In the genomic region with DNA sequence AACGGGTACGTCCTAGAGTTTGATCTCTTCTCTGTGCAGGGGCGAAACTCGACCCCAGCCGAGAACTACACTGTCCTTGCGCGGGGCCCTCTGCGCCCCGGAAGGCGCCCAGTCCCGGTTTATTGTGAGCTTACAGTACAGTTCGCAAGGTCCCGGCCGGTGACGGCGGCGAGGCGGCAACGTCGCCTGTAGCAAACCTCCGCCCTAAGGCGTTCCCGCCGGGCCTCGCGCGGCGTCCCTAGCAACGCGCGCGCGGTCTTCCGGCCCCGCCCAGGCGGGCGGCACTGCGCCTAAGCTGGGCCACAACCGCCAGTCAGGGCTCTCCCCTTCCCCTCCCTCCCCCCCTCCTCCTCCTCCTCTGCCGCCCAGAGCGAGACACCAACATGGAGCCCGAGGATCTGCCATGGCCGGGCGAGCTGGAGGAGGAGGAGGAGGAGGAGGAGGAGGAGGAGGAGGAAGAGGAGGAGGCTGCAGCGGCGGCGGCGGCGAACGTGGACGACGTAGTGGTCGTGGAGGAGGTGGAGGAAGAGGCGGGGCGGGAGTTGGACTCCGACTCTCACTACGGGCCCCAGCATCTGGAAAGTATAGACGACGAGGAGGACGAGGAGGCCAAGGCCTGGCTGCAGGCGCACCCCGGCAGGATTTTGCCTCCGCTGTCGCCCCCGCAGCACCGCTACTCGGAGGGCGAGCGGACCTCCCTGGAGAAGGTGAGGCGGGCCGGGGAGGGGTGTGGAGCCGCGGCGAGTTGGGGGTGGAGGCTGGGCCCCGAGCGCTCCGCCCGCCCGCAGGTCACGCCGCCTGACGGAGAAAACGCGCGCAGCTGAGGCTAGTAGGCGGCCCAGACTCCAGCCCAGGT, we compare ENCODE assay signal across 1 cellular context.
TF ChIP-seq lines count a peak whose summit lies in the region.

A gene with protein sequence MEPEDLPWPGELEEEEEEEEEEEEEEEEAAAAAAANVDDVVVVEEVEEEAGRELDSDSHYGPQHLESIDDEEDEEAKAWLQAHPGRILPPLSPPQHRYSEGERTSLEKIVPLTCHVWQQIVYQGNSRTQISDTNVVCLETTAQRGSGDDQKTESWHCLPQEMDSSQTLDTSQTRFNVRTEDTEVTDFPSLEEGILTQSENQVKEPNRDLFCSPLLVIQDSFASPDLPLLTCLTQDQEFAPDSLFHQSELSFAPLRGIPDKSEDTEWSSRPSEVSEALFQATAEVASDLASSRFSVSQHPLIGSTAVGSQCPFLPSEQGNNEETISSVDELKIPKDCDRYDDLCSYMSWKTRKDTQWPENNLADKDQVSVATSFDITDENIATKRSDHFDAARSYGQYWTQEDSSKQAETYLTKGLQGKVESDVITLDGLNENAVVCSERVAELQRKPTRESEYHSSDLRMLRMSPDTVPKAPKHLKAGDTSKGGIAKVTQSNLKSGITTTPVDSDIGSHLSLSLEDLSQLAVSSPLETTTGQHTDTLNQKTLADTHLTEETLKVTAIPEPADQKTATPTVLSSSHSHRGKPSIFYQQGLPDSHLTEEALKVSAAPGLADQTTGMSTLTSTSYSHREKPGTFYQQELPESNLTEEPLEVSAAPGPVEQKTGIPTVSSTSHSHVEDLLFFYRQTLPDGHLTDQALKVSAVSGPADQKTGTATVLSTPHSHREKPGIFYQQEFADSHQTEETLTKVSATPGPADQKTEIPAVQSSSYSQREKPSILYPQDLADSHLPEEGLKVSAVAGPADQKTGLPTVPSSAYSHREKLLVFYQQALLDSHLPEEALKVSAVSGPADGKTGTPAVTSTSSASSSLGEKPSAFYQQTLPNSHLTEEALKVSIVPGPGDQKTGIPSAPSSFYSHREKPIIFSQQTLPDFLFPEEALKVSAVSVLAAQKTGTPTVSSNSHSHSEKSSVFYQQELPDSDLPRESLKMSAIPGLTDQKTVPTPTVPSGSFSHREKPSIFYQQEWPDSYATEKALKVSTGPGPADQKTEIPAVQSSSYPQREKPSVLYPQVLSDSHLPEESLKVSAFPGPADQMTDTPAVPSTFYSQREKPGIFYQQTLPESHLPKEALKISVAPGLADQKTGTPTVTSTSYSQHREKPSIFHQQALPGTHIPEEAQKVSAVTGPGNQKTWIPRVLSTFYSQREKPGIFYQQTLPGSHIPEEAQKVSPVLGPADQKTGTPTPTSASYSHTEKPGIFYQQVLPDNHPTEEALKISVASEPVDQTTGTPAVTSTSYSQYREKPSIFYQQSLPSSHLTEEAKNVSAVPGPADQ (N-terminal part only) (plus strand): TSS at position 351 of the 856 bp plus-strand sequence. CDS start 33 bp downstream, at position 384.

TF ChIP-seq in HepG2, 621 proteins besides CTCF, POLR2A, EP300 and RAD21 (continued from another document and continues in another):
- TF ChIP-seq ZNF280B (CRISPR knock-in tag; IDR thresholded peaks at IDR 0.05; ENCODE audit: borderline replicate concordance) = peak; percentile 95
- TF ChIP-seq SPEN (CRISPR knock-in tag; IDR thresholded peaks at IDR 0.05; ENCODE audit: low read depth) = peak; percentile 88
- TF ChIP-seq NFKB2 (CRISPR knock-in tag; IDR thresholded peaks at IDR 0.05; ENCODE audit: borderline replicate concordance) = peak; percentile 25
- TF ChIP-seq ZNF607 (CRISPR knock-in tag; IDR thresholded peaks at IDR 0.05; ENCODE audit: borderline replicate concordance) = peak; percentile 51
- TF ChIP-seq MIER3 (CRISPR knock-in tag; IDR thresholded peaks at IDR 0.05; ENCODE audit: borderline replicate concordance) = 0 out of 2 replicates have a peak, but pooled peaks have one; percentile 32
- TF ChIP-seq ZNF205 (CRISPR knock-in tag; IDR thresholded peaks at IDR 0.05) = peak; percentile 26; the same call in 1 of the 2 replicates
- TF ChIP-seq ZFP82 (CRISPR knock-in tag; IDR thresholded peaks at IDR 0.05; ENCODE audit: borderline replicate concordance) = 0 out of 2 replicates have a peak, but pooled peaks have one; percentile 11
- TF ChIP-seq, protein P1, sequence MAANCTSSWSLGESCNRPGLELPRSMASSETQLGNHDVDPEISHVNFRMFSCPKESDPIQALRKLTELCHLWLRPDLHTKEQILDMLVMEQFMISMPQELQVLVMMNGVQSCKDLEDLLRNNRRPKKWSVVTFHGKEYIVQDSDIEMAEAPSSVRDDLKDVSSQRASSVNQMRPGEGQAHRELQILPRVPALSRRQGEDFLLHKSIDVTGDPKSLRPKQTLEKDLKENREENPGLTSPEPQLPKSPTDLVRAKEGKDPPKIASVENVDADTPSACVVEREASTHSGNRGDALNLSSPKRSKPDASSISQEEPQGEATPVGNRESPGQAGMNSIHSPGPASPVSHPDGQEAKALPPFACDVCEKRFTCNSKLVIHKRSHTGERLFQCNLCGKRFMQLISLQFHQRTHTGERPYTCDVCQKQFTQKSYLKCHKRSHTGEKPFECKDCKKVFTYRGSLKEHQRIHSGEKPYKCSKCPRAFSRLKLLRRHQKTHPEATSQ (CRISPR knock-in tag; IDR thresholded peaks at IDR 0.05; ENCODE audit: borderline replicate concordance) = 0 out of 2 replicates have a peak, but pooled peaks have one; percentile 64
- TF ChIP-seq ZKSCAN1 (IDR thresholded peaks at IDR 0.05; ENCODE audit: low read length) = no peak
- TF ChIP-seq MTF2 (CRISPR knock-in tag; IDR thresholded peaks at IDR 0.05; ENCODE audit: borderline replicate concordance) = peak; percentile 91
- no peak for TF ChIP-seq FOXA1 (IDR thresholded peaks at IDR 0.05)
- TF ChIP-seq FOXA1 (CRISPR knock-in tag; IDR thresholded peaks at IDR 0.05) = no peak
- no peak for TF ChIP-seq LCORL (IDR thresholded peaks at IDR 0.05)
- peak; percentile 71 for TF ChIP-seq LCORL (CRISPR knock-in tag; IDR thresholded peaks at IDR 0.05)
- peak; percentile 57; the same call in 1 of the 2 replicates for TF ChIP-seq ZNF431 (CRISPR knock-in tag; IDR thresholded peaks at IDR 0.05; ENCODE audit: borderline replicate concordance, low read depth)
- TF ChIP-seq, protein P2, sequence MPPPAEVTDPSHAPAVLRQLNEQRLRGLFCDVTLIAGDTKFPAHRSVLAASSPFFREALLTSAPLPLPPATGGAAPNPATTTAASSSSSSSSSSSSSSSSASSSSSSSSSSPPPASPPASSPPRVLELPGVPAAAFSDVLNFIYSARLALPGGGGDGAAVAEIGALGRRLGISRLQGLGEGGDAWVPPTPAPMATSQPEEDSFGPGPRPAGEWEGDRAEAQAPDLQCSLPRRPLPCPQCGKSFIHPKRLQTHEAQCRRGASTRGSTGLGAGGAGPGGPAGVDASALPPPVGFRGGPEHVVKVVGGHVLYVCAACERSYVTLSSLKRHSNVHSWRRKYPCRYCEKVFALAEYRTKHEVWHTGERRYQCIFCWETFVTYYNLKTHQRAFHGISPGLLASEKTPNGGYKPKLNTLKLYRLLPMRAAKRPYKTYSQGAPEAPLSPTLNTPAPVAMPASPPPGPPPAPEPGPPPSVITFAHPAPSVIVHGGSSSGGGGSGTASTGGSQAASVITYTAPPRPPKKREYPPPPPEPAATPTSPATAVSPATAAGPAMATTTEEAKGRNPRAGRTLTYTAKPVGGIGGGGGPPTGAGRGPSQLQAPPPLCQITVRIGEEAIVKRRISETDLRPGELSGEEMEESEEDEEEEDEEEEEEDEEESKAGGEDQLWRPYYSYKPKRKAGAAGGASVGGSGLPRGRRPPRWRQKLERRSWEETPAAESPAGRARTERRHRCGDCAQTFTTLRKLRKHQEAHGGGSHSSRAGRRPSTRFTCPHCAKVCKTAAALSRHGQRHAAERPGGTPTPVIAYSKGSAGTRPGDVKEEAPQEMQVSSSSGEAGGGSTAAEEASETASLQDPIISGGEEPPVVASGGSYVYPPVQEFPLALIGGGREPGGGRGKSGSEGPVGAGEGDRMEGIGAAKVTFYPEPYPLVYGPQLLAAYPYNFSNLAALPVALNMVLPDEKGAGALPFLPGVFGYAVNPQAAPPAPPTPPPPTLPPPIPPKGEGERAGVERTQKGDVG (CRISPR knock-in tag; IDR thresholded peaks at IDR 0.05; ENCODE audit: borderline replicate concordance) = 0 out of 2 replicates have a peak, but pooled peaks have one; percentile 42
- 0 out of 2 replicates have a peak, but pooled peaks have one; percentile 33 for TF ChIP-seq NFAT5 (CRISPR knock-in tag; IDR thresholded peaks at IDR 0.05)
- TF ChIP-seq, protein P3, sequence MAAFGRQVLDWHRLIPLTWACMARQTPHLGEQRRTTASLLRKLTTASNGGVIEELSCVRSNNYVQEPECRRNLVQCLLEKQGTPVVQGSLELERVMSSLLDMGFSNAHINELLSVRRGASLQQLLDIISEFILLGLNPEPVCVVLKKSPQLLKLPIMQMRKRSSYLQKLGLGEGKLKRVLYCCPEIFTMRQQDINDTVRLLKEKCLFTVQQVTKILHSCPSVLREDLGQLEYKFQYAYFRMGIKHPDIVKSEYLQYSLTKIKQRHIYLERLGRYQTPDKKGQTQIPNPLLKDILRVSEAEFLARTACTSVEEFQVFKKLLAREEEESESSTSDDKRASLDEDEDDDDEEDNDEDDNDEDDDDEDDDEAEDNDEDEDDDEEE (CRISPR knock-in tag; IDR thresholded peaks at IDR 0.05) = peak; percentile 72
- peak; percentile 84 for TF ChIP-seq ZNF350 (CRISPR knock-in tag; IDR thresholded peaks at IDR 0.05; ENCODE audit: borderline replicate concordance, low read depth)
- TF ChIP-seq ZFP36 (IDR thresholded peaks at IDR 0.05; ENCODE audit: borderline replicate concordance, low read depth, low read length, partially characterized antibody) = no peak
- TF ChIP-seq CENPBD1 (CRISPR knock-in tag; IDR thresholded peaks at IDR 0.05; ENCODE audit: borderline replicate concordance, low read depth) = no peak
- TF ChIP-seq ATF2 (CRISPR knock-in tag; IDR thresholded peaks at IDR 0.05) = no peak; the same call in 1 of the 2 replicates
- TF ChIP-seq CC2D1A (CRISPR knock-in tag; IDR thresholded peaks at IDR 0.05) = no peak
- TF ChIP-seq, protein P4, sequence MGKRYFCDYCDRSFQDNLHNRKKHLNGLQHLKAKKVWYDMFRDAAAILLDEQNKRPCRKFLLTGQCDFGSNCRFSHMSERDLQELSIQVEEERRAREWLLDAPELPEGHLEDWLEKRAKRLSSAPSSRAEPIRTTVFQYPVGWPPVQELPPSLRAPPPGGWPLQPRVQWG (CRISPR knock-in tag; IDR thresholded peaks at IDR 0.05; ENCODE audit: borderline replicate concordance, low read depth) = no peak
- TF ChIP-seq, protein P5, sequence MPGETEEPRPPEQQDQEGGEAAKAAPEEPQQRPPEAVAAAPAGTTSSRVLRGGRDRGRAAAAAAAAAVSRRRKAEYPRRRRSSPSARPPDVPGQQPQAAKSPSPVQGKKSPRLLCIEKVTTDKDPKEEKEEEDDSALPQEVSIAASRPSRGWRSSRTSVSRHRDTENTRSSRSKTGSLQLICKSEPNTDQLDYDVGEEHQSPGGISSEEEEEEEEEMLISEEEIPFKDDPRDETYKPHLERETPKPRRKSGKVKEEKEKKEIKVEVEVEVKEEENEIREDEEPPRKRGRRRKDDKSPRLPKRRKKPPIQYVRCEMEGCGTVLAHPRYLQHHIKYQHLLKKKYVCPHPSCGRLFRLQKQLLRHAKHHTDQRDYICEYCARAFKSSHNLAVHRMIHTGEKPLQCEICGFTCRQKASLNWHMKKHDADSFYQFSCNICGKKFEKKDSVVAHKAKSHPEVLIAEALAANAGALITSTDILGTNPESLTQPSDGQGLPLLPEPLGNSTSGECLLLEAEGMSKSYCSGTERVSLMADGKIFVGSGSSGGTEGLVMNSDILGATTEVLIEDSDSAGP (CRISPR knock-in tag; IDR thresholded peaks at IDR 0.05; ENCODE audit: borderline replicate concordance) = peak; percentile 89; the same call in 1 of the 2 replicates
- TF ChIP-seq ZSCAN25 (CRISPR knock-in tag; IDR thresholded peaks at IDR 0.05) = peak; percentile 78
